Comparison of ENCODE assay signal across 15 cellular contexts in genomic region chr7:86846494-86847190, GRCh38.
DNase-seq lines count a peak whose midpoint lies in the region; ATAC-seq and TF ChIP-seq lines count a peak whose summit lies in the region.
"Had no signal": no experiment of that assay in that cellular context is flagged by ENCODE, and none has a peak within 500 bp of the region (broad histone marks: within the 10 kb centered on the region; RNA-seq: fewer than 3 reads in every experiment).

No MANE protein-coding gene starts in this region.

- ATAC-seq in mucosa of descending colon (peak; percentile 95), HG02571 (IDR thresholded peaks at IDR 0.05; ENCODE audit: unreplicated experiment) (no peak)
- ATAC-seq: effector memory CD8-positive, alpha-beta T cell had no signal

- no peaks in the 10 kb centered on the region for H3K4me1 Mint-ChIP-seq in CD4-positive, alpha-beta memory T cell
- H3K4me1 Mint-ChIP-seq: activated CD4-positive, alpha-beta T cell treated with anti-CD3 and anti-CD28 coated beads, Interleukin-2, amount 10 ng/mL, durations not matched to agents 7 days and 5 days had no signal

- H3K27ac ChIP-seq in CD4-positive, alpha-beta memory T cell (ENCODE audit: low read depth, low read length) = no peak overlapping the region
- H3K27ac ChIP-seq: cardiac muscle cell, SJCRH30 had no signal

- no peak overlapping the region for H3K27ac Mint-ChIP-seq in CD4-positive, alpha-beta memory T cell
- H3K27ac Mint-ChIP-seq: activated CD4-positive, alpha-beta T cell treated with anti-CD3 and anti-CD28 coated beads, Interleukin-2, amount 10 ng/mL, durations not matched to agents 7 days and 5 days; effector memory CD8-positive, alpha-beta T cell; nephron progenitor cell had no signal

- POLR2A ChIA-PET in CD4-positive, alpha-beta memory T cell (lab: Charles Lee; ENCODE audit: partially characterized antibody) = no interaction called here

- H3K4me3 Mint-ChIP-seq in CD4-positive, alpha-beta memory T cell = no peak overlapping the region
- H3K4me3 Mint-ChIP-seq: activated CD4-positive, alpha-beta T cell treated with anti-CD3 and anti-CD28 coated beads, Interleukin-2, amount 10 ng/mL, durations not matched to agents 7 days and 5 days; effector memory CD8-positive, alpha-beta T cell; nephron progenitor cell had no signal

- no peaks in the 10 kb centered on the region for H3K9me3 ChIP-seq in mucosa of descending colon
- no peaks in the 10 kb centered on the region for H3K9me3 ChIP-seq in CD4-positive, alpha-beta memory T cell (ENCODE audit: control insufficient read depth in 1 of 2, low read length in 2 of 2)
- H3K9me3 ChIP-seq: SJCRH30 had no signal

- H3K4me1 ChIP-seq in mucosa of descending colon (ENCODE audit: low read depth) = peaks cover 8% of the 10 kb centered on the region
- no peaks in the 10 kb centered on the region for H3K4me1 ChIP-seq in CD4-positive, alpha-beta memory T cell (ENCODE audit: insufficient read depth, low read length)
- H3K4me1 ChIP-seq: SJCRH30 had no signal

- peaks cover 2 to 4% of the 10 kb centered on the region in 2 donors for H3K27me3 Mint-ChIP-seq in CD4-positive, alpha-beta memory T cell
- H3K27me3 Mint-ChIP-seq: activated CD4-positive, alpha-beta T cell treated with anti-CD3 and anti-CD28 coated beads, Interleukin-2, amount 10 ng/mL, durations not matched to agents 7 days and 5 days had no signal

- no peaks in the 10 kb centered on the region for H3K9me3 Mint-ChIP-seq in CD4-positive, alpha-beta memory T cell
- H3K9me3 Mint-ChIP-seq: activated CD4-positive, alpha-beta T cell treated with anti-CD3 and anti-CD28 coated beads, Interleukin-2, amount 10 ng/mL, durations not matched to agents 7 days and 5 days; effector memory CD8-positive, alpha-beta T cell; nephron progenitor cell had no signal

- no peak overlapping the region for H3K4me3 ChIP-seq in mucosa of descending colon
- H3K4me3 ChIP-seq in CD4-positive, alpha-beta memory T cell (ENCODE audit: low read length in 2 of 2) = no peak overlapping the region
- H3K4me3 ChIP-seq: cardiac muscle cell, SJCRH30 had no signal

- peak; percentile 54 for DNase-seq in DMS79 (lab: John Stamatoyannopoulos, UW)
- DNase-seq in NCI-H2029 (lab: John Stamatoyannopoulos, UW) = peak; percentile 93
- peak; percentile 83 to 87 for DNase-seq in SHP77 (lab: John Stamatoyannopoulos, UW)
- peak in 1 of 3 donors; percentile 66 for DNase-seq in mucosa of descending colon
- no peak for DNase-seq in hypothalamus (lab: John Stamatoyannopoulos, UW)
- no peak for DNase-seq in EL
- no peak for DNase-seq in CD4-positive, alpha-beta memory T cell
- DNase-seq: activated CD4-positive, alpha-beta T cell treated with anti-CD3 and anti-CD28 coated beads, Interleukin-2, amount 10 ng/mL, durations not matched to agents 7 days and 5 days; effector memory CD8-positive, alpha-beta T cell; KG1; NCI-H1436 treated with DMSO at 0.1 percent for 48 hours; nephron progenitor cell had no signal

- no peaks in the 10 kb centered on the region for H3K27me3 ChIP-seq in CD4-positive, alpha-beta memory T cell (ENCODE audit: insufficient read depth, low read length)
- H3K27me3 ChIP-seq: cardiac muscle cell, SJCRH30 had no signal

- no peak for TF ChIP-seq CTCF in mucosa of descending colon (IDR thresholded peaks at IDR 0.05)

- H3K36me3 Mint-ChIP-seq in CD4-positive, alpha-beta memory T cell = no peaks in the 10 kb centered on the region

- no peaks in the 10 kb centered on the region for H3K36me3 ChIP-seq in mucosa of descending colon (ENCODE audit: low read depth)
- no peaks in the 10 kb centered on the region for H3K36me3 ChIP-seq in CD4-positive, alpha-beta memory T cell (ENCODE audit: insufficient read depth, low read length)
- H3K36me3 ChIP-seq: cardiac muscle cell, SJCRH30 had no signal

- intact Hi-C loops in mucosa of descending colon (cut with DNase I, micrococcal nuclease) = no loop called here
- intact Hi-C loops in CD4-positive, alpha-beta memory T cell (cut with micrococcal nuclease) = no loop called here

- CTCF ChIA-PET in CD4-positive, alpha-beta memory T cell (lab: Charles Lee; ENCODE audit: partially characterized antibody) = no interaction called here

Comparison
In these comparisons a context has a peak if more than half of its experiments do, and no peak if none do; other contexts are left out.
1. DNase-seq: peak in DMS79 (single experiment), NCI-H2029 (single experiment) and SHP77 (2 of 2); none in hypothalamus (0 of 51), EL (single experiment) and CD4-positive, alpha-beta memory T cell (0 of 5).